ENCODE assay signal across 8 cellular contexts in the genomic region with DNA sequence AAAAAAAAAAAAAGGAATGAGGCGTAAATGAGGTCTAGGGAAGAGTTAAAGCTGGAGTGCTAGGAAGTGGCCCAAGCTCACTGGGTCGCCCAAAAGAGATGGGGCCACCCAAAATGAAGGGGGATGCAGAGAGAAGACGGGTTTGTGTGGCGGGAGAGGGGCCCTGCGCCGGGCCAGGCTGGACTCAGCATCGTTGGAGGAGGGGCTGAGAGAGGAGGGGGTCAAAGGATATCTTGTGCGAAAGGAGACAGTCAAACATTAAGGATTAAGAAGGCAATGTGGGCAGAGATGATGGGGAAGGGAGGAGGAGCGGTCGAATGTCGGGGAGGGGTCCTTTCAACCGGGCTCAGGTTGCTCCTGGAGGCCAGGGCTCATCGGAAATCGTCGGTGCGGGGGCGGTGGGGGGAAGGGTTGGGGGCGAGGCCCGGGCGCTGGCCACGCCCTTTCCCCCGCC. TPM values are rescaled to one million over a fixed set of nuclear protein-coding genes. Genes with fewer than 3 reads are reported as not detected.
A peak's percentile ranks its signal among the peaks of the same experiment; 100 is the strongest.
DNase-seq lines count a peak whose midpoint lies in the region; ATAC-seq and TF ChIP-seq lines count a peak whose summit lies in the region.

No MANE protein-coding gene starts in this region.

- peak overlapping the region; percentile 16 for H2BK5ac ChIP-seq in mesendoderm (ENCODE audit: low read length)

- peak overlapping the region in 10 of 12 donors; percentile 46 to 96 (median 55) for H3K4me3 ChIP-seq in heart left ventricle
- no peak overlapping the region for H3K4me3 ChIP-seq in body of pancreas
- H3K4me3 ChIP-seq in mesendoderm (ENCODE audit: low read length), result no peak overlapping the region
- H3K4me3 ChIP-seq in aorta (ENCODE audit: low read length in 2 of 2), result peak overlapping the region in 1 of 2 donors; percentile 33

- peaks cover 26% of the 10 kb centered on the region for H3K79me2 ChIP-seq in mesendoderm (ENCODE audit: control insufficient read depth, insufficient read depth, low read length)

- H3K36me3 ChIP-seq in heart left ventricle (no peaks in the 10 kb centered on the region), body of pancreas (replicated peaks in 1 of 2; ENCODE audit: insufficient read depth in 1 of 2, low read depth in 2 of 2) (no peaks in the 10 kb centered on the region), mesendoderm (ENCODE audit: control insufficient read depth, insufficient read depth, low read length) (no peaks in the 10 kb centered on the region), aorta (ENCODE audit: control insufficient read depth in 1 of 2, insufficient read depth in 2 of 2, low read length in 1 of 2) (no peaks in the 10 kb centered on the region)

- TF ChIP-seq CTCF in heart left ventricle (IDR thresholded peaks at IDR 0.05) (no peak), body of pancreas (IDR thresholded peaks at IDR 0.05) (no peak)

- H2BK120ac ChIP-seq in mesendoderm (ENCODE audit: low read depth, low read length), result no peak overlapping the region

- no peak overlapping the region for H2BK15ac ChIP-seq in mesendoderm (replicated peaks; ENCODE audit: low read depth)

- H3K56ac ChIP-seq in mesendoderm (ENCODE audit: low read length), result peak overlapping the region; percentile 88

- peak overlapping the region; percentile 63 for H3K18ac ChIP-seq in mesendoderm (ENCODE audit: low read length)

- H3K27me3 ChIP-seq in heart left ventricle, result no peaks in the 10 kb centered on the region
- H3K27me3 ChIP-seq in body of pancreas, result no peaks in the 10 kb centered on the region
- H3K27me3 ChIP-seq in mesendoderm (ENCODE audit: insufficient read depth, low read length, poor library complexity), result no peaks in the 10 kb centered on the region
- no peaks in the 10 kb centered on the region for H3K27me3 ChIP-seq in aorta (ENCODE audit: control insufficient read depth in 1 of 2, insufficient read depth in 2 of 2, low read length in 1 of 2)

- 3 to 5% (median 3%) methylated on average over 16 to 22 of the region's 22 CpGs for WGBS in heart left ventricle, 4 donors
- WGBS in body of pancreas, 2 donors, result 3 to 5% methylated on average over 20 of the region's 22 CpGs
- no CpG with 5 or more reads among the region's 22 CpGs for WGBS in mesendoderm (ENCODE audit: extremely low coverage, insufficient coverage, low lambda C conversion rate)
- 0 to 1% methylated on average over 19 to 22 of the region's 22 CpGs for WGBS in aorta, 2 donors

- intact Hi-C loops in heart left ventricle (cut with DNase I), result loop anchor here in 5 of 10 donors (1.0 to 5.0 kb wide), 4 partner anchors 34 to 153 kb away; partner anchors contain the start of genes TIMM29 (in 2 of the 5), TMED1 (in 2 of the 5) and YIPF2 (in 2 of the 5)
- intact Hi-C loops in cardiac septum (cut with DNase I), result no loop called here
- intact Hi-C loops in body of pancreas (cut with DNase I), result loop anchor here (10.0 kb wide), 1 partner anchor 54 kb away; the partner anchor contains the start of genes TIMM29 and YIPF2
- intact Hi-C loops in aorta (cut with DNase I), result loop anchor here (2.0 to 10.0 kb wide), 2 partner anchors 34 to 54 kb away; partner anchors contain the start of genes TIMM29 (in 1 of the 2), TMED1 (in 1 of the 2) and YIPF2 (in 1 of the 2)

- H3K27ac ChIP-seq in heart left ventricle (peak overlapping the region in 11 of 12 donors; percentile 40 to 84 (median 70)), body of pancreas (peak overlapping the region; percentile 62 to 78 (median 70)), mesendoderm (ENCODE audit: low read depth, low read length) (peak overlapping the region; percentile 96), aorta (ENCODE audit: low read depth in 1 of 2, low read length in 2 of 2) (peak overlapping the region in 1 of 2 donors; percentile 67)

- H3K23ac ChIP-seq in mesendoderm (ENCODE audit: low read length), result no peak overlapping the region

- peak overlapping the region; percentile 25 for H3K4ac ChIP-seq in mesendoderm (ENCODE audit: low read depth, low read length)

- DNase-seq in heart left ventricle (no peak), cardiac septum (ENCODE audit: low spot score) (no peak), body of pancreas (no peak), mesendoderm (no peak), aorta (no peak), germinal center (ENCODE audit: low spot score) (no peak), G401 (ENCODE audit: low spot score) (no peak)

- in situ Hi-C loops in G401 (cut with HindIII; ENCODE audit: low sequenced_read_pairs), result no loop called here

- H3K4me2 ChIP-seq in mesendoderm (ENCODE audit: low read length), result peak overlapping the region; percentile 38

- peak overlapping the region; percentile 62 for H3K9ac ChIP-seq in mesendoderm (ENCODE audit: low read length)

- ATAC-seq in heart left ventricle (peak in 3 of 4 donors; percentile 0 to 7 (median 4)), body of pancreas (no peak), aorta (ENCODE audit: low FRiP score) (peak; percentile 15), GM21526 (IDR thresholded peaks at IDR 0.05; ENCODE audit: low FRiP score, unreplicated experiment) (no peak)

- H3K9me3 ChIP-seq in heart left ventricle (no peaks in the 10 kb centered on the region), body of pancreas (no peaks in the 10 kb centered on the region), aorta (ENCODE audit: control insufficient read depth, low read length) (no peaks in the 10 kb centered on the region)

- H2AK5ac ChIP-seq in mesendoderm (ENCODE audit: low read length), result no peak overlapping the region

- TF ChIP-seq POLR2A in heart left ventricle (IDR thresholded peaks at IDR 0.05) (no peak), body of pancreas (IDR thresholded peaks at IDR 0.05) (no peak)

- H4K5ac ChIP-seq in mesendoderm (ENCODE audit: low read length), result no peak overlapping the region

- peaks cover 2% of the 10 kb centered on the region for H3K79me1 ChIP-seq in mesendoderm (ENCODE audit: low read length)

- no peak overlapping the region for H4K8ac ChIP-seq in mesendoderm (ENCODE audit: low read depth, low read length)

- peaks cover 0 to 47% (median 15%) of the 10 kb centered on the region in 12 donors for H3K4me1 ChIP-seq in heart left ventricle
- peaks cover 18% of the 10 kb centered on the region for H3K4me1 ChIP-seq in body of pancreas
- no peaks in the 10 kb centered on the region for H3K4me1 ChIP-seq in mesendoderm (ENCODE audit: control insufficient read depth, low read depth, low read length)
- no peaks in the 10 kb centered on the region for H3K4me1 ChIP-seq in aorta (ENCODE audit: control insufficient read depth in 1 of 2, insufficient read depth in 2 of 2, low read length in 2 of 2)

RNA-seq across cellular contexts. Expression of gene CARM1, which starts 0.8 kb away (rescaled TPM):
- total RNA-seq in heart left ventricle (10 to 100 TPM; 22.4 to 39.5 (median 29.3) TPM), cardiac septum (28.1 TPM), body of pancreas (10 to 100 TPM in 1 of 2 donors, 1 to 10 TPM in 1; 6.3 to 11.7 TPM), aorta (10 to 100 TPM; 27.9 to 41.4 TPM)
- polyA plus RNA-seq in heart left ventricle (10 to 100 TPM; 26.9 to 38.6 TPM), aorta (10 to 100 TPM; 11.5 to 23.9 TPM)
- polyA plus RNA-seq in mesendoderm (2013, experiment 1 of 2), result 107 TPM
- polyA plus RNA-seq in mesendoderm (2013, experiment 2 of 2), result 114 TPM
- total RNA-seq in G401 (2014; rRNA removed; shearing (Covaris generic)), result 41.8 and 54.2 TPM in 2 replicates

RNA-seq across cellular contexts. Expression of gene C19orf38, which starts 22.3 kb away (rescaled TPM):
- total RNA-seq in heart left ventricle, result 1 to 10 TPM in 4 of 9 donors, under 1 TPM in 5; 0.21 to 6.0 (median 0.86) TPM
- polyA plus RNA-seq in heart left ventricle, result 1 to 10 TPM in 1 of 2 donors, under 1 TPM in 1; 0.23 to 1.1 TPM
- 0.32 TPM for total RNA-seq in cardiac septum
- total RNA-seq in body of pancreas, result under 1 TPM in 1 of 2 donors, not detected in 1; 0.52 TPM
- not detected for polyA plus RNA-seq in mesendoderm (2013, experiment 1 of 2)
- polyA plus RNA-seq in mesendoderm (2013, experiment 2 of 2), result 0.03 TPM
- total RNA-seq in aorta, result 1 to 10 TPM; 1.5 to 2.0 TPM
- polyA plus RNA-seq in aorta, result 1 to 10 TPM in 1 of 2 donors, under 1 TPM in 1; 0.90 to 1.6 TPM
- not detected in 2 replicates for total RNA-seq in G401 (2014; rRNA removed; shearing (Covaris generic))

RNA-seq across cellular contexts. Expression of gene TMED1, which starts 34.5 kb away (rescaled TPM):
- total RNA-seq in heart left ventricle (10 to 100 TPM; 27.0 to 56.5 (median 35.0) TPM), cardiac septum (25.6 TPM), body of pancreas (10 to 100 TPM; 14.5 to 34.6 TPM), aorta (10 to 100 TPM; 14.4 to 17.9 TPM)
- polyA plus RNA-seq in heart left ventricle (10 to 100 TPM; 44.6 to 76.5 TPM), aorta (10 to 100 TPM; 29.2 to 34.4 TPM)
- 20.4 TPM for polyA plus RNA-seq in mesendoderm (2013, experiment 1 of 2)
- polyA plus RNA-seq in mesendoderm (2013, experiment 2 of 2), result 20.1 TPM
- 62.9 and 74.7 TPM in 2 replicates for total RNA-seq in G401 (2014; rRNA removed; shearing (Covaris generic))

RNA-seq across cellular contexts. Expression of gene YIPF2, which starts 57.9 kb away (rescaled TPM):
- total RNA-seq in heart left ventricle (10 to 100 TPM; 11.5 to 27.1 (median 17.3) TPM), cardiac septum (20.8 TPM), body of pancreas (10 to 100 TPM; 52.7 to 55.3 TPM), aorta (10 to 100 TPM; 36.5 to 41.8 TPM)
- polyA plus RNA-seq in heart left ventricle (10 to 100 TPM; 21.5 to 38.7 TPM), aorta (10 to 100 TPM; 30.1 to 41.1 TPM)
- polyA plus RNA-seq in mesendoderm (2013, experiment 1 of 2), result 32.3 TPM
- polyA plus RNA-seq in mesendoderm (2013, experiment 2 of 2), result 31.3 TPM
- 42.5 and 71.1 TPM in 2 replicates for total RNA-seq in G401 (2014; rRNA removed; shearing (Covaris generic))

RNA-seq across cellular contexts. Expression of gene TIMM29, which starts 58.1 kb away (rescaled TPM):
- total RNA-seq in heart left ventricle (10 to 100 TPM; 10.0 to 29.3 (median 14.5) TPM), cardiac septum (14.1 TPM), body of pancreas (10 to 100 TPM; 26.5 to 34.6 TPM), aorta (10 to 100 TPM; 13.7 to 15.7 TPM)
- polyA plus RNA-seq in heart left ventricle (10 to 100 TPM; 15.5 to 17.3 TPM), aorta (10 to 100 TPM; 15.2 to 16.0 TPM)
- polyA plus RNA-seq in mesendoderm (2013, experiment 1 of 2), result 21.2 TPM
- polyA plus RNA-seq in mesendoderm (2013, experiment 2 of 2), result 20.8 TPM
- total RNA-seq in G401 (2014; rRNA removed; shearing (Covaris generic)), result 58.4 and 70.7 TPM in 2 replicates

Comparison
In these comparisons a context has a peak if more than half of its experiments do, and no peak if none do; other contexts are left out.
1. ATAC-seq: peak in heart left ventricle (3 of 4) and aorta (single experiment); none in body of pancreas (single experiment) and GM21526 (single experiment).
2. H3K4me3 ChIP-seq: peak in heart left ventricle (10 of 12); none in body of pancreas (0 of 2) and mesendoderm (single experiment).